Comparison of ENCODE assay signal across 23 cellular contexts in genomic region chr1:243431591-243431990, GRCh38.
A peak's percentile ranks its signal among the peaks of the same experiment; 100 is the strongest.
DNase-seq lines count a peak whose midpoint lies in the region; ATAC-seq and TF ChIP-seq lines count a peak whose summit lies in the region.
"Had no signal": no experiment of that assay in that cellular context is flagged by ENCODE, and none has a peak within 500 bp of the region (broad histone marks: within the 10 kb centered on the region; RNA-seq: fewer than 3 reads in every experiment).

No MANE protein-coding gene starts in this region.

- H3K4me2 ChIP-seq in SK-N-SH: no peak overlapping the region
- H3K4me2 ChIP-seq: BLaER1 had no signal

- POLR2A ChIA-PET in SK-N-SH (lab: Yijun Ruan, JAX): no interaction called here

- no peak for TF ChIP-seq RAD21 in SK-N-SH (IDR thresholded peaks at IDR 0.05; ENCODE audit: low read length)

- H3K27me3 ChIP-seq in SK-N-SH (ENCODE audit: insufficient read depth) (no peaks in the 10 kb centered on the region), SJCRH30 (no peaks in the 10 kb centered on the region)
- H3K27me3 ChIP-seq: BE2C, BLaER1 had no signal

- no peak for TF ChIP-seq EP300 in SK-N-SH (IDR thresholded peaks at IDR 0.05; ENCODE audit: borderline replicate concordance in 1 of 2, low read depth in 1 of 2, low read length in 1 of 2)

- H3K9me3 Mint-ChIP-seq in stimulated activated naive CD8-positive, alpha-beta T cell treated with anti-CD3 and anti-CD28 coated beads, Interleukin-15, amount 100 ng/mL, for 72 hours: no peaks in the 10 kb centered on the region
- H3K9me3 Mint-ChIP-seq: CD4-positive, alpha-beta memory T cell; CD4-positive, CD25-positive, alpha-beta regulatory T cell; CD8-positive, alpha-beta memory T cell had no signal

- DNase-seq in SK-N-SH (peak; percentile 21), SJCRH30 (peak; percentile 67 to 83), epidermal melanocyte (ENCODE audit: insufficient read length, low spot score) (no peak)
- no peak for DNase-seq in stimulated activated naive CD8-positive, alpha-beta T cell treated with anti-CD3 and anti-CD28 coated beads, Interleukin-15, amount 100 ng/mL, for 72 hours
- DNase-seq: 8988T; ACHN; C1 segment of cervical spinal cord; CD4-positive, alpha-beta memory T cell; CD4-positive, CD25-positive, alpha-beta regulatory T cell; CD8-positive, alpha-beta memory T cell; COR-L47; DMS153; DMS53; DMS79; DND-41; EL; GDM1 had no signal

- H3K4me3 ChIP-seq in SK-N-SH (ENCODE audit: low read depth in 2 of 2, low read length in 1 of 2) (no peak overlapping the region), SJCRH30 (peak overlapping the region; percentile 16)
- H3K4me3 ChIP-seq: BLaER1, GM12878 had no signal

- H3K4me1 ChIP-seq in SK-N-SH (ENCODE audit: control insufficient read depth in 1 of 2, insufficient read depth in 2 of 2, low read depth in 1 of 2, low read length in 1 of 2) (peaks cover 7 to 21% of the 10 kb centered on the region in 2 experiments), SJCRH30 (peaks cover 44% of the 10 kb centered on the region)

- peaks cover 3% of the 10 kb centered on the region for H3F3A ChIP-seq in SK-N-SH (replicated peaks; ENCODE audit: insufficient read depth)

- no peak overlapping the region for H2AFZ ChIP-seq in SK-N-SH (ENCODE audit: low read depth)

- TF ChIP-seq CTCF in SK-N-SH (IDR thresholded peaks at IDR 0.05) (no peak), VCaP (conservative IDR thresholded peaks at IDR 0.05) (no peak)

- peaks cover 12 to 24% of the 10 kb centered on the region in 2 experiments for H3K36me3 ChIP-seq in SK-N-SH (replicated peaks in 1 of 2; ENCODE audit: control insufficient read depth in 1 of 2, insufficient read depth in 2 of 2, low read length in 1 of 2)
- H3K36me3 ChIP-seq in SJCRH30: no peaks in the 10 kb centered on the region
- H3K36me3 ChIP-seq: BE2C had no signal

- no peaks in the 10 kb centered on the region for H4K20me1 ChIP-seq in SK-N-SH (ENCODE audit: insufficient read depth)
- H4K20me1 ChIP-seq: BLaER1 had no signal

- no peaks in the 10 kb centered on the region for H3K4me1 Mint-ChIP-seq in stimulated activated naive CD8-positive, alpha-beta T cell treated with anti-CD3 and anti-CD28 coated beads, Interleukin-15, amount 100 ng/mL, for 72 hours
- H3K4me1 Mint-ChIP-seq: CD8-positive, alpha-beta memory T cell had no signal

- no peaks in the 10 kb centered on the region for H3K79me2 ChIP-seq in SK-N-SH (ENCODE audit: insufficient read depth)

- H3K27ac Mint-ChIP-seq in stimulated activated naive CD8-positive, alpha-beta T cell treated with anti-CD3 and anti-CD28 coated beads, Interleukin-15, amount 100 ng/mL, for 72 hours: no peak overlapping the region
- H3K27ac Mint-ChIP-seq: CD14-positive monocyte; CD4-positive, alpha-beta memory T cell; CD4-positive, CD25-positive, alpha-beta regulatory T cell; CD8-positive, alpha-beta memory T cell had no signal

- H3K4me3 Mint-ChIP-seq in stimulated activated naive CD8-positive, alpha-beta T cell treated with anti-CD3 and anti-CD28 coated beads, Interleukin-15, amount 100 ng/mL, for 72 hours: no peak overlapping the region
- H3K4me3 Mint-ChIP-seq: CD14-positive monocyte; CD4-positive, alpha-beta memory T cell; CD4-positive, CD25-positive, alpha-beta regulatory T cell; CD8-positive, alpha-beta memory T cell had no signal

- H3K9ac ChIP-seq in SK-N-SH: no peak overlapping the region
- H3K9ac ChIP-seq: BLaER1 had no signal

- no peaks in the 10 kb centered on the region for H3K9me2 ChIP-seq in SK-N-SH

- H3K27ac ChIP-seq in SK-N-SH (ENCODE audit: low read depth in 2 of 2, low read length in 1 of 2) (peak overlapping the region in 1 of 2 experiments; percentile 66; a peak in 2 of 4 replicates), SJCRH30 (peak overlapping the region; percentile 75), VCaP (peak overlapping the region; percentile 71)
- H3K27ac ChIP-seq: BLaER1 had no signal

- no peaks in the 10 kb centered on the region for H3K9me3 ChIP-seq in SK-N-SH
- no peaks in the 10 kb centered on the region for H3K9me3 ChIP-seq in SJCRH30 (replicated peaks)
- H3K9me3 ChIP-seq: BE2C, BLaER1 had no signal

- no peak for ATAC-seq in SK-N-SH treated with all-trans-retinoic acid at 6 μM for 48 hours
- ATAC-seq in stimulated activated naive CD8-positive, alpha-beta T cell treated with anti-CD3 and anti-CD28 coated beads, Interleukin-15, amount 100 ng/mL, for 72 hours: no peak
- ATAC-seq: GM12878 had no signal

- CTCF ChIA-PET in SK-N-SH (lab: Yijun Ruan, JAX): interaction anchor here (0.6 to 1.8 kb wide), 2 partner anchors 74 to 88 kb away, joined by 4 to 6 read pairs; no protein-coding TSS in a partner anchor

- 96% methylated on average over 5 of the region's 5 CpGs for WGBS in SK-N-SH (ENCODE audit: low lambda C conversion rate)

- no peaks in the 10 kb centered on the region for H3K27me3 Mint-ChIP-seq in stimulated activated naive CD8-positive, alpha-beta T cell treated with anti-CD3 and anti-CD28 coated beads, Interleukin-15, amount 100 ng/mL, for 72 hours
- H3K27me3 Mint-ChIP-seq: CD4-positive, alpha-beta memory T cell; CD4-positive, CD25-positive, alpha-beta regulatory T cell; CD8-positive, alpha-beta memory T cell had no signal

TF ChIP-seq in SK-N-SH, 30 proteins besides CTCF, POLR2A, EP300 and RAD21 (continues in another document):
- TF ChIP-seq, protein P1, sequence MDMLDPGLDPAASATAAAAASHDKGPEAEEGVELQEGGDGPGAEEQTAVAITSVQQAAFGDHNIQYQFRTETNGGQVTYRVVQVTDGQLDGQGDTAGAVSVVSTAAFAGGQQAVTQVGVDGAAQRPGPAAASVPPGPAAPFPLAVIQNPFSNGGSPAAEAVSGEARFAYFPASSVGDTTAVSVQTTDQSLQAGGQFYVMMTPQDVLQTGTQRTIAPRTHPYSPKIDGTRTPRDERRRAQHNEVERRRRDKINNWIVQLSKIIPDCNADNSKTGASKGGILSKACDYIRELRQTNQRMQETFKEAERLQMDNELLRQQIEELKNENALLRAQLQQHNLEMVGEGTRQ (IDR thresholded peaks at IDR 0.05; ENCODE audit: borderline replicate concordance, low read depth, low read length): no peak
- TF ChIP-seq RXRA (IDR thresholded peaks at IDR 0.05; ENCODE audit: borderline replicate concordance, low read depth): no peak
- no peak for TF ChIP-seq MAX (IDR thresholded peaks at IDR 0.05; ENCODE audit: low read depth)
- TF ChIP-seq, protein P2, sequence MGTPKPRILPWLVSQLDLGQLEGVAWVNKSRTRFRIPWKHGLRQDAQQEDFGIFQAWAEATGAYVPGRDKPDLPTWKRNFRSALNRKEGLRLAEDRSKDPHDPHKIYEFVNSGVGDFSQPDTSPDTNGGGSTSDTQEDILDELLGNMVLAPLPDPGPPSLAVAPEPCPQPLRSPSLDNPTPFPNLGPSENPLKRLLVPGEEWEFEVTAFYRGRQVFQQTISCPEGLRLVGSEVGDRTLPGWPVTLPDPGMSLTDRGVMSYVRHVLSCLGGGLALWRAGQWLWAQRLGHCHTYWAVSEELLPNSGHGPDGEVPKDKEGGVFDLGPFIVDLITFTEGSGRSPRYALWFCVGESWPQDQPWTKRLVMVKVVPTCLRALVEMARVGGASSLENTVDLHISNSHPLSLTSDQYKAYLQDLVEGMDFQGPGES (IDR thresholded peaks at IDR 0.05; ENCODE audit: low read depth, low read length): no peak

TF ChIP-seq in SK-N-SH treated with all-trans-retinoic acid at 6 μM for 48 hours, 23 proteins besides CTCF, POLR2A, EP300 and RAD21:
- no peak for TF ChIP-seq TCF4 (CRISPR knock-in tag; IDR thresholded peaks at IDR 0.05; ENCODE audit: borderline replicate concordance)
- no peak for TF ChIP-seq ZFP3 (CRISPR knock-in tag; IDR thresholded peaks at IDR 0.05)
- no peak for TF ChIP-seq BACH2 (CRISPR knock-in tag; IDR thresholded peaks at IDR 0.05; ENCODE audit: borderline replicate concordance)
- TF ChIP-seq SNAI2 (CRISPR knock-in tag; IDR thresholded peaks at IDR 0.05): no peak
- TF ChIP-seq, protein P3, sequence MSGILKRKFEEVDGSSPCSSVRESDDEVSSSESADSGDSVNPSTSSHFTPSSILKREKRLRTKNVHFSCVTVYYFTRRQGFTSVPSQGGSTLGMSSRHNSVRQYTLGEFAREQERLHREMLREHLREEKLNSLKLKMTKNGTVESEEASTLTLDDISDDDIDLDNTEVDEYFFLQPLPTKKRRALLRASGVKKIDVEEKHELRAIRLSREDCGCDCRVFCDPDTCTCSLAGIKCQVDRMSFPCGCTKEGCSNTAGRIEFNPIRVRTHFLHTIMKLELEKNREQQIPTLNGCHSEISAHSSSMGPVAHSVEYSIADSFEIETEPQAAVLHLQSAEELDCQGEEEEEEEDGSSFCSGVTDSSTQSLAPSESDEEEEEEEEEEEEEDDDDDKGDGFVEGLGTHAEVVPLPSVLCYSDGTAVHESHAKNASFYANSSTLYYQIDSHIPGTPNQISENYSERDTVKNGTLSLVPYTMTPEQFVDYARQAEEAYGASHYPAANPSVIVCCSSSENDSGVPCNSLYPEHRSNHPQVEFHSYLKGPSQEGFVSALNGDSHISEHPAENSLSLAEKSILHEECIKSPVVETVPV (CRISPR knock-in tag; IDR thresholded peaks at IDR 0.05): no peak
- no peak for TF ChIP-seq PPARA (CRISPR knock-in tag; IDR thresholded peaks at IDR 0.05; ENCODE audit: borderline replicate concordance)
- TF ChIP-seq ARNTL (CRISPR knock-in tag; IDR thresholded peaks at IDR 0.05; ENCODE audit: borderline replicate concordance, low read depth): no peak
- TF ChIP-seq GLIS3 (CRISPR knock-in tag; IDR thresholded peaks at IDR 0.05): no peak
- no peak for TF ChIP-seq ZNF70 (CRISPR knock-in tag; IDR thresholded peaks at IDR 0.05)
- TF ChIP-seq ZNF8 (CRISPR knock-in tag; IDR thresholded peaks at IDR 0.05): no peak
- no peak for TF ChIP-seq ESRRG (CRISPR knock-in tag; IDR thresholded peaks at IDR 0.05)
- no peak for TF ChIP-seq RARB (CRISPR knock-in tag; IDR thresholded peaks at IDR 0.05)
- no peak for TF ChIP-seq TOX (CRISPR knock-in tag; IDR thresholded peaks at IDR 0.05; ENCODE audit: borderline replicate concordance)

Comparison
In these comparisons a context has a peak if more than half of its experiments do, and no peak if none do; other contexts are left out.
1. DNase-seq: peak in SK-N-SH (single experiment) and SJCRH30 (2 of 2); none in epidermal melanocyte (single experiment) and stimulated activated naive CD8-positive, alpha-beta T cell treated with anti-CD3 and anti-CD28 coated beads, Interleukin-15, amount 100 ng/mL, for 72 hours (0 of 2).